ENCODE assay signal across 10 cellular contexts in genomic region chr22:19965771-19966709, GRCh38. TPM values are rescaled to one million over a fixed set of nuclear protein-coding genes. Genes with fewer than 3 reads are reported as not detected.
A peak's percentile ranks its signal among the peaks of the same experiment; 100 is the strongest.
DNase-seq lines count a peak whose midpoint lies in the region; ATAC-seq, FAIRE-seq and TF ChIP-seq lines count a peak whose summit lies in the region.
"Had no signal": no experiment of that assay in that cellular context is flagged by ENCODE, and none has a peak within 500 bp of the region (broad histone marks: within the 10 kb centered on the region; RNA-seq: fewer than 3 reads in every experiment).

No MANE protein-coding gene starts in this region.

- H4K91ac ChIP-seq in H1 (replicated peaks; ENCODE audit: insufficient read length, low read length) = no peak overlapping the region

- no peak for FAIRE-seq in H1 (lab: Jason Lieb, UNC)

- TF ChIP-seq EP300 in H1 (IDR thresholded peaks at IDR 0.05; ENCODE audit: borderline replicate concordance in 1 of 2, low read depth in 2 of 2, low read length in 2 of 2) (no peak), stomach (IDR thresholded peaks at IDR 0.05) (no peak)

- no peaks in the 10 kb centered on the region for H3K79me2 ChIP-seq in H1 (ENCODE audit: control insufficient read depth in 1 of 2, insufficient read depth in 2 of 2, low read length in 2 of 2)

- CTCF ChIA-PET in H1 (lab: Charles Lee; ENCODE audit: partially characterized antibody) = interaction anchor here (0.6 to 16.2 kb wide), 19 partner anchors 9 to 295 kb away, joined by 3 to 369 read pairs (median 4); partner anchors contain the start of gene TANGO2

- no peak overlapping the region for H3K27ac ChIP-seq in H1 (ENCODE audit: low read depth, low read length)
- peak overlapping the region in 4 of 5 donors; percentile 38 to 67 (median 52) for H3K27ac ChIP-seq in stomach

- H2BK15ac ChIP-seq in H1 (ENCODE audit: low read length) = no peak overlapping the region

- H3K4me2 ChIP-seq in H1 (ENCODE audit: insufficient read depth in 1 of 2, low read depth in 2 of 2, low read length in 2 of 2) = no peak overlapping the region

- TF ChIP-seq RAD21 in H1 (IDR thresholded peaks at IDR 0.05 in 1 of 2, conservative IDR thresholded peaks at IDR 0.05 in 1 of 2; ENCODE audit: low read depth in 2 of 2, low read length in 2 of 2) = peak; percentile 36 to 49; a peak in 2 of 4 replicates

- H4K5ac ChIP-seq in H1 (ENCODE audit: insufficient read length, low read depth, low read length) = no peak overlapping the region

- WGBS in H1 (ENCODE audit: extremely low coverage in 1 of 2, insufficient coverage in 1 of 2, insufficient read length in 1 of 2, insufficient replicate concordance in 2 of 2, low coverage in 1 of 2, low lambda C conversion rate in 2 of 2, missing lambda C conversion rate in 1 of 2), 2 experiments = 89% methylated on average over 10 of the region's 10 CpGs; no CpG with 5 or more reads in 1 of the 2 experiments
- 79 to 86% (median 81%) methylated on average over 10 of the region's 10 CpGs for WGBS in stomach, 5 donors

- H2AFZ ChIP-seq in H1 (ENCODE audit: low read length) = no peak overlapping the region

- peaks cover 0 to 13% (median 12%) of the 10 kb centered on the region in 4 experiments; a peak in 6 of 7 replicates for H3K4me1 ChIP-seq in H1 (replicated peaks in 1 of 4; ENCODE audit: control insufficient read depth in 3 of 4, insufficient read depth in 4 of 4, low read length in 3 of 4)
- H3K4me1 ChIP-seq in stomach = peaks cover 36 to 83% (median 60%) of the 10 kb centered on the region in 4 donors

- H2BK20ac ChIP-seq in H1 (ENCODE audit: low read length) = no peak overlapping the region

- no peak for ATAC-seq in GM21447 (IDR thresholded peaks at IDR 0.05; ENCODE audit: unreplicated experiment)
- ATAC-seq in GM21423 (IDR thresholded peaks at IDR 0.05; ENCODE audit: unreplicated experiment) = no peak
- ATAC-seq: naive thymus-derived CD4-positive, alpha-beta T cell had no signal

- H3K18ac ChIP-seq in H1 (ENCODE audit: extremely low read depth, low read length) = no peak overlapping the region

- no peak overlapping the region for H3K9ac ChIP-seq in H1 (replicated peaks in 1 of 4; ENCODE audit: extremely low read depth in 1 of 4, low read depth in 3 of 4, low read length in 3 of 4)

- TF ChIP-seq CTCF in H1 (IDR thresholded peaks at IDR 0.05; ENCODE audit: control extremely low read depth in 1 of 3, insufficient read depth in 1 of 3, low read depth in 1 of 3, low read length in 3 of 3) = peak; percentile 74 to 84 (median 82)
- no peak for TF ChIP-seq CTCF in stomach (IDR thresholded peaks at IDR 0.05)

- H3K9me3 ChIP-seq in H1 (ENCODE audit: insufficient read depth in 2 of 2, low read depth in 1 of 2, low read length in 1 of 2) (no peaks in the 10 kb centered on the region), stomach (no peaks in the 10 kb centered on the region)

- DNase-seq in SKM-1 treated with dmso at 0.1 percent for 144 hours (lab: John Stamatoyannopoulos, UW; ENCODE audit: unreplicated experiment) = peak; percentile 18
- no peak for DNase-seq in SKM-1 (lab: John Stamatoyannopoulos, UW; ENCODE audit: unreplicated experiment)
- DNase-seq in NCI-H2227 (lab: John Stamatoyannopoulos, UW; ENCODE audit: unreplicated experiment) = peak; percentile 93
- DNase-seq in H1 (ENCODE audit: low read depth in 1 of 2, low spot score in 2 of 2) = peak in 1 of 2 experiments; percentile 76
- no peak for DNase-seq in stomach
- no peak for DNase-seq in middle frontal gyrus (ENCODE audit: extremely low spot score, low spot score)
- DNase-seq: naive thymus-derived CD4-positive, alpha-beta T cell; NCI-H2029 had no signal

- peaks cover 4 to 6% of the 10 kb centered on the region in 2 experiments for H4K20me1 ChIP-seq in H1 (replicated peaks in 1 of 2; ENCODE audit: control insufficient read depth in 1 of 2, insufficient read depth in 2 of 2, low read length in 2 of 2)

- no peak overlapping the region for H3K56ac ChIP-seq in H1 (replicated peaks; ENCODE audit: insufficient read length, low read depth, low read length)

- no peak overlapping the region for H3K14ac ChIP-seq in H1 (ENCODE audit: insufficient read length)

- no peaks in the 10 kb centered on the region for H3K27me3 ChIP-seq in H1 (replicated peaks in 1 of 4; ENCODE audit: control insufficient read depth in 3 of 4, extremely low read depth in 1 of 4, insufficient read depth in 3 of 4, low read length in 3 of 4)
- no peaks in the 10 kb centered on the region for H3K27me3 ChIP-seq in stomach

- H2BK5ac ChIP-seq in H1 (ENCODE audit: low read depth, low read length) = no peak overlapping the region

- H3K4me3 ChIP-seq in H1 (ENCODE audit: extremely low read depth in 1 of 4, insufficient read depth in 2 of 4, low read depth in 3 of 4, low read length in 4 of 4) = no peak overlapping the region
- no peak overlapping the region for H3K4me3 ChIP-seq in stomach

- H2AK5ac ChIP-seq in H1 (ENCODE audit: low read depth, low read length) = no peak overlapping the region

- H3K4ac ChIP-seq in H1 (replicated peaks; ENCODE audit: insufficient read length, low read depth, low read length) = no peak overlapping the region

- H2BK120ac ChIP-seq in H1 (replicated peaks; ENCODE audit: low read depth, low read length) = no peak overlapping the region

- no peak overlapping the region for H3K23ac ChIP-seq in H1 (ENCODE audit: insufficient read length)

- intact Hi-C loops in stomach (cut with DNase I; ENCODE audit: low total_unique reads) = no loop called here

- H2BK12ac ChIP-seq in H1 (ENCODE audit: low read depth, low read length) = no peak overlapping the region

- H4K8ac ChIP-seq in H1 (ENCODE audit: extremely low read depth, insufficient read depth, low read length) = no peak overlapping the region

- POLR2A ChIA-PET in H1 (lab: Charles Lee; ENCODE audit: partially characterized antibody) = interaction anchor here (2.6 kb wide), 1 partner anchor 20 kb away, joined by 9 read pairs; no protein-coding TSS in a partner anchor

- H3K36me3 ChIP-seq in H1 (ENCODE audit: control insufficient read depth in 2 of 4, insufficient read depth in 4 of 4, low read length in 3 of 4) = peaks cover 0 to 2% (median under 1%) of the 10 kb centered on the region in 4 experiments; a peak in 3 of 8 replicates
- peaks cover 16 to 80% (median 65%) of the 10 kb centered on the region in 4 donors for H3K36me3 ChIP-seq in stomach

- no peaks in the 10 kb centered on the region for H3K23me2 ChIP-seq in H1 (ENCODE audit: low read depth, low read length)

- TF ChIP-seq POLR2A in H1 (IDR thresholded peaks at IDR 0.05; ENCODE audit: control extremely low read depth in 1 of 2, low read depth in 2 of 2, low read length in 2 of 2) = no peak
- no peak for TF ChIP-seq POLR2A in stomach (IDR thresholded peaks at IDR 0.05)

- no peaks in the 10 kb centered on the region for H3K79me1 ChIP-seq in H1 (ENCODE audit: low read depth, low read length)

TF ChIP-seq in H1, 55 proteins besides CTCF, POLR2A, EP300 and RAD21 (continues in another document):
- TF ChIP-seq JUN (IDR thresholded peaks at IDR 0.05; ENCODE audit: low read depth, low read length) = no peak

RNA-seq across cellular contexts. Expression of gene TXNRD2, which starts 24.4 kb away (rescaled TPM):
- 14.2 and 14.8 TPM in 2 replicates for total RNA-seq in H1 (2021; fragmentation: NEBNext Ultra II Directional; extraction: Animal tissue kit (Norgen Biotek cat#: 25700))
- polyA plus RNA-seq in H1 (2011; rRNA removed) (21.9 and 25.0 TPM in 2 replicates), stomach (10 to 100 TPM; 35.1 to 69.5 (median 57.7) TPM)
- polyA plus RNA-seq in H1 (2011; cell fraction: cytosol; rRNA removed) = 20.2 TPM
- 38.2 TPM for polyA plus RNA-seq in H1 (2011; cell fraction: nucleus; rRNA removed)
- 11.3 to 14.7 TPM (median 13.7 TPM) in 4 replicates for polyA plus RNA-seq in H1 (2012, experiment 1 of 2)
- 16.5 TPM for polyA plus RNA-seq in H1 (2012, experiment 2 of 2)
- 8.1 TPM for polyA plus RNA-seq in H1 (2013, experiment 1 of 2)
- polyA plus RNA-seq in H1 (2013, experiment 2 of 2) = 9.0 TPM
- polyA minus RNA-seq in H1 (2011; rRNA and poly(A)+ RNA removed) = 6.3 and 8.1 TPM in 2 replicates
- 6.8 TPM for polyA minus RNA-seq in H1 (2011; cell fraction: cytosol; rRNA and poly(A)+ RNA removed)
- 13.8 TPM for polyA minus RNA-seq in H1 (2011; cell fraction: nucleus; rRNA and poly(A)+ RNA removed)
- 10 to 100 TPM in 4 of 5 donors, 1 to 10 TPM in 1; 6.4 to 59.4 (median 25.3) TPM for total RNA-seq in stomach

RNA-seq across cellular contexts. Expression of gene COMT, which starts 24.5 kb away (rescaled TPM):
- total RNA-seq in H1 (2021; fragmentation: NEBNext Ultra II Directional; extraction: Animal tissue kit (Norgen Biotek cat#: 25700)) = 15.2 and 16.6 TPM in 2 replicates
- polyA plus RNA-seq in H1 (2011; rRNA removed) = 33.7 and 45.0 TPM in 2 replicates
- 30.8 TPM for polyA plus RNA-seq in H1 (2011; cell fraction: cytosol; rRNA removed)
- polyA plus RNA-seq in H1 (2011; cell fraction: nucleus; rRNA removed) = 39.7 TPM
- 21.8 to 30.3 TPM (median 29.0 TPM) in 4 replicates for polyA plus RNA-seq in H1 (2012, experiment 1 of 2)
- polyA plus RNA-seq in H1 (2012, experiment 2 of 2) = 26.2 TPM
- polyA plus RNA-seq in H1 (2013, experiment 1 of 2) = 12.0 TPM
- 10.6 TPM for polyA plus RNA-seq in H1 (2013, experiment 2 of 2)
- polyA minus RNA-seq in H1 (2011; rRNA and poly(A)+ RNA removed) = 9.1 and 11.6 TPM in 2 replicates
- 25.5 TPM for polyA minus RNA-seq in H1 (2011; cell fraction: cytosol; rRNA and poly(A)+ RNA removed)
- 7.3 TPM for polyA minus RNA-seq in H1 (2011; cell fraction: nucleus; rRNA and poly(A)+ RNA removed)
- total RNA-seq in stomach = 100 to 1,000 TPM in 2 of 5 donors, 10 to 100 TPM in 3; 25.1 to 137 (median 87.9) TPM
- 100 to 1,000 TPM; 103 to 174 (median 103) TPM for polyA plus RNA-seq in stomach

RNA-seq across cellular contexts. Expression of gene ARVCF, which starts 50.6 kb away (rescaled TPM):
- total RNA-seq in H1 (2021; fragmentation: NEBNext Ultra II Directional; extraction: Animal tissue kit (Norgen Biotek cat#: 25700)) = 43.2 and 49.6 TPM in 2 replicates
- polyA plus RNA-seq in H1 (2011; rRNA removed) = 31.0 and 68.3 TPM in 2 replicates
- polyA plus RNA-seq in H1 (2011; cell fraction: cytosol; rRNA removed) = 68.4 TPM
- 444 TPM for polyA plus RNA-seq in H1 (2011; cell fraction: nucleus; rRNA removed)
- 37.9 to 61.7 TPM (median 55.2 TPM) in 4 replicates for polyA plus RNA-seq in H1 (2012, experiment 1 of 2)
- 25.1 TPM for polyA plus RNA-seq in H1 (2012, experiment 2 of 2)
- polyA plus RNA-seq in H1 (2013, experiment 1 of 2) = 23.2 TPM
- 21.9 TPM for polyA plus RNA-seq in H1 (2013, experiment 2 of 2)
- 18.4 and 21.2 TPM in 2 replicates for polyA minus RNA-seq in H1 (2011; rRNA and poly(A)+ RNA removed)
- 28.8 TPM for polyA minus RNA-seq in H1 (2011; cell fraction: cytosol; rRNA and poly(A)+ RNA removed)
- polyA minus RNA-seq in H1 (2011; cell fraction: nucleus; rRNA and poly(A)+ RNA removed) = 88.4 TPM
- 10 to 100 TPM; 11.2 to 51.3 (median 27.8) TPM for total RNA-seq in stomach
- polyA plus RNA-seq in stomach = 10 to 100 TPM in 2 of 3 donors, 1 to 10 TPM in 1; 3.5 to 15.4 (median 10.2) TPM

RNA-seq across cellular contexts. Expression of gene TANGO2, which starts 54.9 kb away (rescaled TPM):
- 10.1 and 13.6 TPM in 2 replicates for total RNA-seq in H1 (2021; fragmentation: NEBNext Ultra II Directional; extraction: Animal tissue kit (Norgen Biotek cat#: 25700))
- polyA plus RNA-seq in H1 (2011; rRNA removed) (18.2 and 18.4 TPM in 2 replicates), stomach (10 to 100 TPM; 13.8 to 37.7 (median 26.0) TPM)
- polyA plus RNA-seq in H1 (2011; cell fraction: cytosol; rRNA removed) = 18.8 TPM
- 19.5 TPM for polyA plus RNA-seq in H1 (2011; cell fraction: nucleus; rRNA removed)
- 7.8 to 13.8 TPM (median 12.6 TPM) in 4 replicates for polyA plus RNA-seq in H1 (2012, experiment 1 of 2)
- polyA plus RNA-seq in H1 (2012, experiment 2 of 2) = 11.7 TPM
- polyA plus RNA-seq in H1 (2013, experiment 1 of 2) = 5.2 TPM
- 5.0 TPM for polyA plus RNA-seq in H1 (2013, experiment 2 of 2)
- 32.1 and 36.1 TPM in 2 replicates for polyA minus RNA-seq in H1 (2011; rRNA and poly(A)+ RNA removed)
- 7.8 TPM for polyA minus RNA-seq in H1 (2011; cell fraction: cytosol; rRNA and poly(A)+ RNA removed)
- polyA minus RNA-seq in H1 (2011; cell fraction: nucleus; rRNA and poly(A)+ RNA removed) = 11.9 TPM
- 10 to 100 TPM; 18.1 to 38.8 (median 27.2) TPM for total RNA-seq in stomach

Comparison
In these comparisons a context has a peak if more than half of its experiments do, and no peak if none do; other contexts are left out.
1. DNase-seq: peak in SKM-1 treated with dmso at 0.1 percent for 144 hours (single experiment) and NCI-H2227 (single experiment); none in SKM-1 (single experiment), stomach (single experiment) and middle frontal gyrus (single experiment).
2. CTCF ChIP-seq: peak in H1 (3 of 3); none in stomach (0 of 7).